26 cellular contexts compared by ENCODE assay signal in genomic region chr18:23066504-23067039, GRCh38.
"Had no signal": no experiment of that assay in that cellular context is flagged by ENCODE, and none has a peak within 500 bp of the region (broad histone marks: within the 10 kb centered on the region; RNA-seq: fewer than 3 reads in every experiment).

No MANE protein-coding gene starts in this region.

- H3K36me3 ChIP-seq: brain microvascular endothelial cell, colonic mucosa, gastrocnemius medialis, heart right ventricle, left ventricle myocardium inferior, spleen, tibial nerve had no signal

- H3K9me3 ChIP-seq: colonic mucosa, gastrocnemius medialis, left ventricle myocardium inferior, tibial nerve had no signal

- H3K9me3 Mint-ChIP-seq: central memory CD8-positive, alpha-beta T cell had no signal

- DNase-seq: activated B cell treated with CpG ODN at 0.5 μM for 24 hours; activated CD4-positive, alpha-beta memory T cell treated with anti-CD3 and anti-CD28 coated beads, Interleukin-2, amount 10 ng/mL, durations not matched to agents 7 days and 5 days; activated CD4-positive, alpha-beta T cell treated with anti-CD3 and anti-CD28 coated beads for 48 hours; activated CD8-positive, alpha-beta memory T cell treated with anti-CD3 and anti-CD28 coated beads, Interleukin-2, amount 10 ng/mL, durations not matched to agents 7 days and 5 days; activated naive CD4-positive, alpha-beta T cell treated with anti-CD3 and anti-CD28 coated beads, Interleukin-2, amount 10 ng/mL, durations not matched to agents 7 days and 5 days; activated naive CD8-positive, alpha-beta T cell treated with anti-CD3 and anti-CD28 coated beads, Interleukin-2, amount 50 U/mL, for 24 hours; anterior cingulate cortex; brain microvascular endothelial cell; colonic mucosa; gastrocnemius medialis; heart right ventricle; left ventricle myocardium inferior; mammary epithelial cell; midbrain; nephron progenitor cell; nucleus accumbens; posterior cingulate gyrus; spleen; stimulated activated CD8-positive, alpha-beta memory T cell treated with anti-CD3 and anti-CD28 coated beads, Interleukin-4, amount 100 ng/mL, for 48 hours; stimulated activated naive CD4-positive, alpha-beta T cell treated with Interleukin-2 at 50 U/mL for 16 hours had no signal

- H3K27me3 ChIP-seq: brain microvascular endothelial cell, colonic mucosa, gastrocnemius medialis, heart right ventricle, spleen, tibial nerve had no signal

- H3K27me3 Mint-ChIP-seq: activated B cell treated with CpG ODN at 0.5 μM for 24 hours; activated CD8-positive, alpha-beta memory T cell treated with anti-CD3 and anti-CD28 coated beads, Interleukin-2, amount 10 ng/mL, durations not matched to agents 7 days and 5 days; activated naive CD8-positive, alpha-beta T cell treated with anti-CD3 and anti-CD28 coated beads, Interleukin-2, amount 50 U/mL, for 24 hours; central memory CD8-positive, alpha-beta T cell had no signal

- H3K4me3 ChIP-seq: colonic mucosa, gastrocnemius medialis, heart right ventricle, left ventricle myocardium inferior, spleen, tibial nerve had no signal

- H3K4me3 Mint-ChIP-seq: activated B cell treated with CpG ODN at 0.5 μM for 24 hours; activated CD4-positive, alpha-beta memory T cell treated with anti-CD3 and anti-CD28 coated beads, Interleukin-2, amount 10 ng/mL, durations not matched to agents 7 days and 5 days; activated CD8-positive, alpha-beta memory T cell treated with anti-CD3 and anti-CD28 coated beads, Interleukin-2, amount 10 ng/mL, durations not matched to agents 7 days and 5 days; activated naive CD4-positive, alpha-beta T cell treated with anti-CD3 and anti-CD28 coated beads, Interleukin-2, amount 10 ng/mL, durations not matched to agents 7 days and 5 days; activated naive CD8-positive, alpha-beta T cell treated with anti-CD3 and anti-CD28 coated beads, Interleukin-2, amount 50 U/mL, for 24 hours; central memory CD8-positive, alpha-beta T cell; nephron progenitor cell had no signal

- ATAC-seq: activated CD8-positive, alpha-beta memory T cell treated with anti-CD3 and anti-CD28 coated beads, Interleukin-2, amount 10 ng/mL, durations not matched to agents 7 days and 5 days; activated naive CD8-positive, alpha-beta T cell treated with anti-CD3 and anti-CD28 coated beads, Interleukin-2, amount 50 U/mL, for 24 hours; gastrocnemius medialis; heart right ventricle had no signal

- H3K27ac Mint-ChIP-seq: activated B cell treated with CpG ODN at 0.5 μM for 24 hours; activated CD4-positive, alpha-beta memory T cell treated with anti-CD3 and anti-CD28 coated beads, Interleukin-2, amount 10 ng/mL, durations not matched to agents 7 days and 5 days; activated CD8-positive, alpha-beta memory T cell treated with anti-CD3 and anti-CD28 coated beads, Interleukin-2, amount 10 ng/mL, durations not matched to agents 7 days and 5 days; activated naive CD4-positive, alpha-beta T cell treated with anti-CD3 and anti-CD28 coated beads, Interleukin-2, amount 10 ng/mL, durations not matched to agents 7 days and 5 days; activated naive CD8-positive, alpha-beta T cell treated with anti-CD3 and anti-CD28 coated beads, Interleukin-2, amount 50 U/mL, for 24 hours; activated T-helper 2 cell treated with anti-CD3 and anti-CD28 coated beads, Interferon-gamma antibody, Interleukin-2, Interleukin-4, amounts not matched to agents 10 μg/mL and 5 μg/mL and 100 μg/mL, durations not matched to agents 14 hours and 24 hours and 36 hours had no signal

- FAIRE-seq: endometrium, TTC549, urothelium cell line had no signal

- H3K27ac ChIP-seq: brain microvascular endothelial cell, colonic mucosa, gastrocnemius medialis, heart right ventricle, left ventricle myocardium inferior, tibial nerve had no signal

- H3K4me1 ChIP-seq: colonic mucosa, gastrocnemius medialis, left ventricle myocardium inferior had no signal
